In genomic region chr6:101181006-101181405, GRCh38 we compare ENCODE assay signal across 16 cellular contexts.
DNase-seq lines count a peak whose midpoint lies in the region; ATAC-seq, FAIRE-seq and TF ChIP-seq lines count a peak whose summit lies in the region.
"Had no signal": no experiment of that assay in that cellular context is flagged by ENCODE, and none has a peak within 500 bp of the region (broad histone marks: within the 10 kb centered on the region; RNA-seq: fewer than 3 reads in every experiment).

No MANE protein-coding gene starts in this region.

- TF ChIP-seq RAD21 in H1 (IDR thresholded peaks at IDR 0.05 in 1 of 2, conservative IDR thresholded peaks at IDR 0.05 in 1 of 2; ENCODE audit: low read depth in 2 of 2, low read length in 2 of 2) = no peak

- POLR2A ChIA-PET in H1 (lab: Charles Lee; ENCODE audit: partially characterized antibody) = no interaction called here

- no peak overlapping the region for H3K4me2 ChIP-seq in H1 (ENCODE audit: insufficient read depth in 1 of 2, low read depth in 2 of 2, low read length in 2 of 2)
- H3K4me2 ChIP-seq: GM23338 had no signal

- no peak overlapping the region for H3K27ac ChIP-seq in H1 (ENCODE audit: low read depth, low read length)

- no peak overlapping the region for H4K91ac ChIP-seq in H1 (replicated peaks; ENCODE audit: insufficient read length, low read length)

- no peak overlapping the region for H3K23ac ChIP-seq in H1 (ENCODE audit: insufficient read length)

- no peak overlapping the region for H2BK120ac ChIP-seq in H1 (replicated peaks; ENCODE audit: low read depth, low read length)

- TF ChIP-seq CTCF in bronchial epithelial cell (IDR thresholded peaks at IDR 0.05; ENCODE audit: insufficient read depth, low read length, severe bottlenecking) (no peak), H1 (IDR thresholded peaks at IDR 0.05; ENCODE audit: control extremely low read depth in 1 of 3, insufficient read depth in 1 of 3, low read depth in 1 of 3, low read length in 3 of 3) (no peak)

- 86% methylated on average over 6 of the region's 6 CpGs; no CpG with 5 or more reads in 1 of the 2 experiments for WGBS in H1 (ENCODE audit: extremely low coverage in 1 of 2, insufficient coverage in 1 of 2, insufficient read length in 1 of 2, insufficient replicate concordance in 2 of 2, low coverage in 1 of 2, low lambda C conversion rate in 2 of 2, missing lambda C conversion rate in 1 of 2), 2 experiments

- in situ Hi-C loops in G401 (cut with HindIII; ENCODE audit: low sequenced_read_pairs) = no loop called here

- H3K9me3 ChIP-seq in H1 (ENCODE audit: insufficient read depth in 2 of 2, low read depth in 1 of 2, low read length in 1 of 2) = no peaks in the 10 kb centered on the region

- H3K36me3 ChIP-seq in bronchial epithelial cell (ENCODE audit: control insufficient read depth, insufficient read depth, low read length) (no peaks in the 10 kb centered on the region), H1 (ENCODE audit: control insufficient read depth in 2 of 4, insufficient read depth in 4 of 4, low read length in 3 of 4) (no peaks in the 10 kb centered on the region)

- DNase-seq in G401 (ENCODE audit: low spot score) (peak; percentile 71), bronchial epithelial cell (ENCODE audit: low read depth) (no peak), H1 (ENCODE audit: low read depth in 1 of 2, low spot score in 2 of 2) (no peak), NCI-H2029 (lab: John Stamatoyannopoulos, UW) (no peak), NCI-H774 (lab: John Stamatoyannopoulos, UW) (no peak)
- DNase-seq: CD4-positive, alpha-beta memory T cell; COR-L47; DMS153; DND-41; HCEC 1CT had no signal

- H2AK5ac ChIP-seq in H1 (ENCODE audit: low read depth, low read length) = no peak overlapping the region

- H2BK15ac ChIP-seq in H1 (ENCODE audit: low read length) = no peak overlapping the region

- H3K56ac ChIP-seq in H1 (replicated peaks; ENCODE audit: insufficient read length, low read depth, low read length) = no peak overlapping the region

- TF ChIP-seq POLR2A in H1 (IDR thresholded peaks at IDR 0.05; ENCODE audit: control extremely low read depth in 1 of 2, low read depth in 2 of 2, low read length in 2 of 2) = no peak

- H3K18ac ChIP-seq in H1 (ENCODE audit: extremely low read depth, low read length) = no peak overlapping the region

- H3K14ac ChIP-seq in H1 (ENCODE audit: insufficient read length) = no peak overlapping the region

- H4K20me1 ChIP-seq in H1 (replicated peaks in 1 of 2; ENCODE audit: control insufficient read depth in 1 of 2, insufficient read depth in 2 of 2, low read length in 2 of 2) = no peaks in the 10 kb centered on the region

- H2BK5ac ChIP-seq in H1 (ENCODE audit: low read depth, low read length) = no peak overlapping the region

- H3K9ac ChIP-seq in H1 (replicated peaks in 1 of 4; ENCODE audit: extremely low read depth in 1 of 4, low read depth in 3 of 4, low read length in 3 of 4) = no peak overlapping the region

- no peak for ATAC-seq in HG03432 (IDR thresholded peaks at IDR 0.05; ENCODE audit: unreplicated experiment)
- ATAC-seq in HG03045 (IDR thresholded peaks at IDR 0.05; ENCODE audit: unreplicated experiment) = no peak
- ATAC-seq: GM12878, GM23338 had no signal

- CTCF ChIA-PET in H1 (lab: Charles Lee; ENCODE audit: partially characterized antibody) = interaction anchor here (0.5 to 1.3 kb wide), 4 partner anchors 8 to 1104 kb away, joined by 3 to 5 read pairs (median 3); no protein-coding TSS in a partner anchor

- no peak overlapping the region for H3K4me3 ChIP-seq in bronchial epithelial cell (ENCODE audit: low read depth, low read length)
- H3K4me3 ChIP-seq in H1 (ENCODE audit: extremely low read depth in 1 of 4, insufficient read depth in 2 of 4, low read depth in 3 of 4, low read length in 4 of 4) = no peak overlapping the region
- H3K4me3 ChIP-seq: GM12878, GM23338 had no signal

- H2BK12ac ChIP-seq in H1 (ENCODE audit: low read depth, low read length) = no peak overlapping the region

- peak; percentile 28 for FAIRE-seq in bronchial epithelial cell (lab: Jason Lieb, UNC)
- FAIRE-seq in H1 (lab: Jason Lieb, UNC) = no peak
- FAIRE-seq: G401.6, GM12878, H54 had no signal

- H3K27me3 ChIP-seq in bronchial epithelial cell (ENCODE audit: control insufficient read depth, insufficient read depth, low read length) (no peaks in the 10 kb centered on the region), H1 (replicated peaks in 1 of 4; ENCODE audit: control insufficient read depth in 3 of 4, extremely low read depth in 1 of 4, insufficient read depth in 3 of 4, low read length in 3 of 4) (no peaks in the 10 kb centered on the region)

- no peaks in the 10 kb centered on the region for H3K79me2 ChIP-seq in H1 (ENCODE audit: control insufficient read depth in 1 of 2, insufficient read depth in 2 of 2, low read length in 2 of 2)

- no peak overlapping the region for H3K4ac ChIP-seq in H1 (replicated peaks; ENCODE audit: insufficient read length, low read depth, low read length)

- H3K23me2 ChIP-seq in H1 (ENCODE audit: low read depth, low read length) = no peaks in the 10 kb centered on the region

- peak overlapping the region; percentile 79; the same call in 1 of the 2 replicates for H2AFZ ChIP-seq in H1 (ENCODE audit: low read length)
- H2AFZ ChIP-seq: GM23338 had no signal

- no peak overlapping the region for H2BK20ac ChIP-seq in H1 (ENCODE audit: low read length)

- no peak overlapping the region for H4K5ac ChIP-seq in H1 (ENCODE audit: insufficient read length, low read depth, low read length)

- no peaks in the 10 kb centered on the region for H3K79me1 ChIP-seq in H1 (ENCODE audit: low read depth, low read length)

- H3K4me1 ChIP-seq in H1 (replicated peaks in 1 of 4; ENCODE audit: control insufficient read depth in 3 of 4, insufficient read depth in 4 of 4, low read length in 3 of 4) = no peaks in the 10 kb centered on the region

- H4K8ac ChIP-seq in H1 (ENCODE audit: extremely low read depth, insufficient read depth, low read length) = no peak overlapping the region

- no peak for TF ChIP-seq EP300 in H1 (IDR thresholded peaks at IDR 0.05; ENCODE audit: borderline replicate concordance in 1 of 2, low read depth in 2 of 2, low read length in 2 of 2)

TF ChIP-seq in H1, 55 proteins besides CTCF, POLR2A, EP300 and RAD21:
- TF ChIP-seq CREB1 (IDR thresholded peaks at IDR 0.05) = no peak
- no peak for TF ChIP-seq TAF1 (IDR thresholded peaks at IDR 0.05; ENCODE audit: low read depth, low read length)
- no peak for TF ChIP-seq BCL11A (IDR thresholded peaks at IDR 0.05; ENCODE audit: low read depth in 2 of 2, low read length in 2 of 2)
- TF ChIP-seq POU5F1 (IDR thresholded peaks at IDR 0.05; ENCODE audit: low read depth, low read length) = no peak
- TF ChIP-seq EGR1 (IDR thresholded peaks at IDR 0.05; ENCODE audit: borderline replicate concordance, low read depth, low read length) = no peak
